1 cellular context compared by ENCODE assay signal in the genomic region with DNA sequence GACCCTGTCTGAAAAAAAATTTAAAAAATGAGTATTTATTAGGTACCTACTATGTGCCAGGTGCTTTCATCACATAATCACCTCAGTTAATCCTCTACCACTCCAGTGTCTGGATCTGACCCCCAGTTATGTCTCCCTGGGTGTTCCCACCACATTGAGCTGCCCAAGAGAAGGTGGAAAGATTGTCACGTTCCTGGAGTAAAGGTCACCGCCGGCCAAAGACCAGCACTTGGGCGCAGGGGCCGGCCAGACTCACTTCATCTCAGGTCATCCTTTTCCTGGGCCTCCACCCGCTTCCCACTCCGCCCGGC.
TF ChIP-seq lines count a peak whose summit lies in the region.

No MANE protein-coding gene starts in this region.

TF ChIP-seq in HepG2, 621 proteins besides CTCF, POLR2A, EP300 and RAD21 (continues in another document):
- TF ChIP-seq ZNF20 (CRISPR knock-in tag; IDR thresholded peaks at IDR 0.05) (0 out of 2 replicates have a peak, but pooled peaks have one; percentile 23), JUNB (CRISPR knock-in tag; IDR thresholded peaks at IDR 0.05; ENCODE audit: borderline replicate concordance) (no peak), MTF1 (CRISPR knock-in tag; IDR thresholded peaks at IDR 0.05) (0 out of 2 replicates have a peak, but pooled peaks have one; percentile 8), STAT5B (CRISPR knock-in tag; IDR thresholded peaks at IDR 0.05) (no peak), PITX1 (CRISPR knock-in tag; IDR thresholded peaks at IDR 0.05) (no peak), TSC22D2 (CRISPR knock-in tag; IDR thresholded peaks at IDR 0.05; ENCODE audit: borderline replicate concordance) (no peak), SALL2 (CRISPR knock-in tag; IDR thresholded peaks at IDR 0.05) (no peak), ZNF329 (CRISPR knock-in tag; IDR thresholded peaks at IDR 0.05; ENCODE audit: low read depth) (no peak; the same call in 1 of the 2 replicates), NR2F1 (CRISPR knock-in tag; IDR thresholded peaks at IDR 0.05) (0 out of 4 replicates have a peak, but pooled peaks of 1 of the 2 experiments have one; percentile 14), TBP (CRISPR knock-in tag; IDR thresholded peaks at IDR 0.05) (no peak), HNRNPL (IDR thresholded peaks at IDR 0.05; ENCODE audit: low read depth, low read length) (no peak), PPARG (CRISPR knock-in tag; conservative IDR thresholded peaks at IDR 0.05) (peak; percentile 71), ETV5 (CRISPR knock-in tag; IDR thresholded peaks at IDR 0.05; ENCODE audit: borderline replicate concordance) (no peak), NR2F6 (IDR thresholded peaks at IDR 0.05) (no peak), NR2F6 (CRISPR knock-in tag; IDR thresholded peaks at IDR 0.05) (0 out of 2 replicates have a peak, but pooled peaks have one; percentile 10), ZNF10 (CRISPR knock-in tag; IDR thresholded peaks at IDR 0.05; ENCODE audit: borderline replicate concordance, low read depth) (no peak), ZNF263 (CRISPR knock-in tag; IDR thresholded peaks at IDR 0.05) (no peak), ZNF720 (CRISPR knock-in tag; IDR thresholded peaks at IDR 0.05) (no peak), ZNF672 (CRISPR knock-in tag; IDR thresholded peaks at IDR 0.05) (no peak), SRSF4 (IDR thresholded peaks at IDR 0.05; ENCODE audit: low read depth, low read length, poor library complexity, severe bottlenecking) (no peak), PAWR (CRISPR knock-in tag; IDR thresholded peaks at IDR 0.05; ENCODE audit: borderline replicate concordance) (no peak), ESRRA (CRISPR knock-in tag; IDR thresholded peaks at IDR 0.05; ENCODE audit: low read depth) (no peak), ZNF678 (CRISPR knock-in tag; IDR thresholded peaks at IDR 0.05) (no peak), HOXA7 (CRISPR knock-in tag; IDR thresholded peaks at IDR 0.05) (no peak), CEBPB (IDR thresholded peaks at IDR 0.05; ENCODE audit: borderline replicate concordance, low read depth, low read length) (no peak), HOXA5 (CRISPR knock-in tag; IDR thresholded peaks at IDR 0.05) (peak; percentile 9; the same call in 1 of the 2 replicates), ZNF589 (CRISPR knock-in tag; conservative IDR thresholded peaks at IDR 0.05) (0 out of 2 replicates have a peak, but pooled peaks have one; percentile 13), PAF1 (CRISPR knock-in tag; IDR thresholded peaks at IDR 0.05) (no peak), HNF4G (IDR thresholded peaks at IDR 0.05; ENCODE audit: borderline replicate concordance, low read depth, low read length) (peak; percentile 36; the same call in 1 of the 2 replicates), HNF4G (CRISPR knock-in tag; IDR thresholded peaks at IDR 0.05; ENCODE audit: borderline replicate concordance, low read depth) (no peak), ARNTL (CRISPR knock-in tag; IDR thresholded peaks at IDR 0.05) (no peak), ZNF709 (CRISPR knock-in tag; IDR thresholded peaks at IDR 0.05) (no peak), ZNF24 (IDR thresholded peaks at IDR 0.05) (no peak)
- TF ChIP-seq, protein P1, sequence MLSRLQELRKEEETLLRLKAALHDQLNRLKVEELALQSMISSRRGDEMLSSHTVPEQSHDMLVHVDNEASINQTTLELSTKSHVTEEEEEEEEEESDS (CRISPR knock-in tag; IDR thresholded peaks at IDR 0.05; ENCODE audit: borderline replicate concordance) = no peak
- TF ChIP-seq, protein P2, sequence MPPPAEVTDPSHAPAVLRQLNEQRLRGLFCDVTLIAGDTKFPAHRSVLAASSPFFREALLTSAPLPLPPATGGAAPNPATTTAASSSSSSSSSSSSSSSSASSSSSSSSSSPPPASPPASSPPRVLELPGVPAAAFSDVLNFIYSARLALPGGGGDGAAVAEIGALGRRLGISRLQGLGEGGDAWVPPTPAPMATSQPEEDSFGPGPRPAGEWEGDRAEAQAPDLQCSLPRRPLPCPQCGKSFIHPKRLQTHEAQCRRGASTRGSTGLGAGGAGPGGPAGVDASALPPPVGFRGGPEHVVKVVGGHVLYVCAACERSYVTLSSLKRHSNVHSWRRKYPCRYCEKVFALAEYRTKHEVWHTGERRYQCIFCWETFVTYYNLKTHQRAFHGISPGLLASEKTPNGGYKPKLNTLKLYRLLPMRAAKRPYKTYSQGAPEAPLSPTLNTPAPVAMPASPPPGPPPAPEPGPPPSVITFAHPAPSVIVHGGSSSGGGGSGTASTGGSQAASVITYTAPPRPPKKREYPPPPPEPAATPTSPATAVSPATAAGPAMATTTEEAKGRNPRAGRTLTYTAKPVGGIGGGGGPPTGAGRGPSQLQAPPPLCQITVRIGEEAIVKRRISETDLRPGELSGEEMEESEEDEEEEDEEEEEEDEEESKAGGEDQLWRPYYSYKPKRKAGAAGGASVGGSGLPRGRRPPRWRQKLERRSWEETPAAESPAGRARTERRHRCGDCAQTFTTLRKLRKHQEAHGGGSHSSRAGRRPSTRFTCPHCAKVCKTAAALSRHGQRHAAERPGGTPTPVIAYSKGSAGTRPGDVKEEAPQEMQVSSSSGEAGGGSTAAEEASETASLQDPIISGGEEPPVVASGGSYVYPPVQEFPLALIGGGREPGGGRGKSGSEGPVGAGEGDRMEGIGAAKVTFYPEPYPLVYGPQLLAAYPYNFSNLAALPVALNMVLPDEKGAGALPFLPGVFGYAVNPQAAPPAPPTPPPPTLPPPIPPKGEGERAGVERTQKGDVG (CRISPR knock-in tag; IDR thresholded peaks at IDR 0.05; ENCODE audit: borderline replicate concordance) = no peak
- TF ChIP-seq, protein P3, sequence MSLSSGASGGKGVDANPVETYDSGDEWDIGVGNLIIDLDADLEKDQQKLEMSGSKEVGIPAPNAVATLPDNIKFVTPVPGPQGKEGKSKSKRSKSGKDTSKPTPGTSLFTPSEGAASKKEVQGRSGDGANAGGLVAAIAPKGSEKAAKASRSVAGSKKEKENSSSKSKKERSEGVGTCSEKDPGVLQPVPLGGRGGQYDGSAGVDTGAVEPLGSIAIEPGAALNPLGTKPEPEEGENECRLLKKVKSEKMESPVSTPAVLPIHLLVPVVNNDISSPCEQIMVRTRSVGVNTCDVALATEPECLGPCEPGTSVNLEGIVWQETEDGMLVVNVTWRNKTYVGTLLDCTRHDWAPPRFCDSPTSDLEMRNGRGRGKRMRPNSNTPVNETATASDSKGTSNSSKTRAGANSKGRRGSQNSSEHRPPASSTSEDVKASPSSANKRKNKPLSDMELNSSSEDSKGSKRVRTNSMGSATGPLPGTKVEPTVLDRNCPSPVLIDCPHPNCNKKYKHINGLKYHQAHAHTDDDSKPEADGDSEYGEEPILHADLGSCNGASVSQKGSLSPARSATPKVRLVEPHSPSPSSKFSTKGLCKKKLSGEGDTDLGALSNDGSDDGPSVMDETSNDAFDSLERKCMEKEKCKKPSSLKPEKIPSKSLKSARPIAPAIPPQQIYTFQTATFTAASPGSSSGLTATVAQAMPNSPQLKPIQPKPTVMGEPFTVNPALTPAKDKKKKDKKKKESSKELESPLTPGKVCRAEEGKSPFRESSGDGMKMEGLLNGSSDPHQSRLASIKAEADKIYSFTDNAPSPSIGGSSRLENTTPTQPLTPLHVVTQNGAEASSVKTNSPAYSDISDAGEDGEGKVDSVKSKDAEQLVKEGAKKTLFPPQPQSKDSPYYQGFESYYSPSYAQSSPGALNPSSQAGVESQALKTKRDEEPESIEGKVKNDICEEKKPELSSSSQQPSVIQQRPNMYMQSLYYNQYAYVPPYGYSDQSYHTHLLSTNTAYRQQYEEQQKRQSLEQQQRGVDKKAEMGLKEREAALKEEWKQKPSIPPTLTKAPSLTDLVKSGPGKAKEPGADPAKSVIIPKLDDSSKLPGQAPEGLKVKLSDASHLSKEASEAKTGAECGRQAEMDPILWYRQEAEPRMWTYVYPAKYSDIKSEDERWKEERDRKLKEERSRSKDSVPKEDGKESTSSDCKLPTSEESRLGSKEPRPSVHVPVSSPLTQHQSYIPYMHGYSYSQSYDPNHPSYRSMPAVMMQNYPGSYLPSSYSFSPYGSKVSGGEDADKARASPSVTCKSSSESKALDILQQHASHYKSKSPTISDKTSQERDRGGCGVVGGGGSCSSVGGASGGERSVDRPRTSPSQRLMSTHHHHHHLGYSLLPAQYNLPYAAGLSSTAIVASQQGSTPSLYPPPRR (CRISPR knock-in tag; IDR thresholded peaks at IDR 0.05; ENCODE audit: borderline replicate concordance) = no peak
- TF ChIP-seq, protein P4, sequence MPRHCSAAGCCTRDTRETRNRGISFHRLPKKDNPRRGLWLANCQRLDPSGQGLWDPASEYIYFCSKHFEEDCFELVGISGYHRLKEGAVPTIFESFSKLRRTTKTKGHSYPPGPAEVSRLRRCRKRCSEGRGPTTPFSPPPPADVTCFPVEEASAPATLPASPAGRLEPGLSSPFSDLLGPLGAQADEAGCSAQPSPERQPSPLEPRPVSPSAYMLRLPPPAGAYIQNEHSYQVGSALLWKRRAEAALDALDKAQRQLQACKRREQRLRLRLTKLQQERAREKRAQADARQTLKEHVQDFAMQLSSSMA (CRISPR knock-in tag; IDR thresholded peaks at IDR 0.05) = no peak
- TF ChIP-seq, protein P5, sequence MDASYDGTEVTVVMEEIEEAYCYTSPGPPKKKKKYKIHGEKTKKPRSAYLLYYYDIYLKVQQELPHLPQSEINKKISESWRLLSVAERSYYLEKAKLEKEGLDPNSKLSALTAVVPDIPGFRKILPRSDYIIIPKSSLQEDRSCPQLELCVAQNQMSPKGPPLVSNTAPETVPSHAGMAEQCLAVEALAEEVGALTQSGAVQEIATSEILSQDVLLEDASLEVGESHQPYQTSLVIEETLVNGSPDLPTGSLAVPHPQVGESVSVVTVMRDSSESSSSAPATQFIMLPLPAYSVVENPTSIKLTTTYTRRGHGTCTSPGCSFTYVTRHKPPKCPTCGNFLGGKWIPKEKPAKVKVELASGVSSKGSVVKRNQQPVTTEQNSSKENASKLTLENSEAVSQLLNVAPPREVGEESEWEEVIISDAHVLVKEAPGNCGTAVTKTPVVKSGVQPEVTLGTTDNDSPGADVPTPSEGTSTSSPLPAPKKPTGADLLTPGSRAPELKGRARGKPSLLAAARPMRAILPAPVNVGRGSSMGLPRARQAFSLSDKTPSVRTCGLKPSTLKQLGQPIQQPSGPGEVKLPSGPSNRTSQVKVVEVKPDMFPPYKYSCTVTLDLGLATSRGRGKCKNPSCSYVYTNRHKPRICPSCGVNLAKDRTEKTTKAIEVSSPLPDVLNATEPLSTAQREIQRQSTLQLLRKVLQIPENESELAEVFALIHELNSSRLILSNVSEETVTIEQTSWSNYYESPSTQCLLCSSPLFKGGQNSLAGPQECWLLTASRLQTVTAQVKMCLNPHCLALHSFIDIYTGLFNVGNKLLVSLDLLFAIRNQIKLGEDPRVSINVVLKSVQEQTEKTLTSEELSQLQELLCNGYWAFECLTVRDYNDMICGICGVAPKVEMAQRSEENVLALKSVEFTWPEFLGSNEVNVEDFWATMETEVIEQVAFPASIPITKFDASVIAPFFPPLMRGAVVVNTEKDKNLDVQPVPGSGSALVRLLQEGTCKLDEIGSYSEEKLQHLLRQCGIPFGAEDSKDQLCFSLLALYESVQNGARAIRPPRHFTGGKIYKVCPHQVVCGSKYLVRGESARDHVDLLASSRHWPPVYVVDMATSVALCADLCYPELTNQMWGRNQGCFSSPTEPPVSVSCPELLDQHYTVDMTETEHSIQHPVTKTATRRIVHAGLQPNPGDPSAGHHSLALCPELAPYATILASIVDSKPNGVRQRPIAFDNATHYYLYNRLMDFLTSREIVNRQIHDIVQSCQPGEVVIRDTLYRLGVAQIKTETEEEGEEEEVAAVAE (CRISPR knock-in tag; IDR thresholded peaks at IDR 0.05; ENCODE audit: borderline replicate concordance) = no peak
- TF ChIP-seq, protein P6, sequence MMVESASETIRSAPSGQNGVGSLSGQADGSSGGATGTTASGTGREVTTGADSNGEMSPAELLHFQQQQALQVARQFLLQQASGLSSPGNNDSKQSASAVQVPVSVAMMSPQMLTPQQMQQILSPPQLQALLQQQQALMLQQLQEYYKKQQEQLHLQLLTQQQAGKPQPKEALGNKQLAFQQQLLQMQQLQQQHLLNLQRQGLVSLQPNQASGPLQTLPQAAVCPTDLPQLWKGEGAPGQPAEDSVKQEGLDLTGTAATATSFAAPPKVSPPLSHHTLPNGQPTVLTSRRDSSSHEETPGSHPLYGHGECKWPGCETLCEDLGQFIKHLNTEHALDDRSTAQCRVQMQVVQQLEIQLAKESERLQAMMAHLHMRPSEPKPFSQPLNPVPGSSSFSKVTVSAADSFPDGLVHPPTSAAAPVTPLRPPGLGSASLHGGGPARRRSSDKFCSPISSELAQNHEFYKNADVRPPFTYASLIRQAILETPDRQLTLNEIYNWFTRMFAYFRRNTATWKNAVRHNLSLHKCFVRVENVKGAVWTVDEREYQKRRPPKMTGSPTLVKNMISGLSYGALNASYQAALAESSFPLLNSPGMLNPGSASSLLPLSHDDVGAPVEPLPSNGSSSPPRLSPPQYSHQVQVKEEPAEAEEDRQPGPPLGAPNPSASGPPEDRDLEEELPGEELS (CRISPR knock-in tag; IDR thresholded peaks at IDR 0.05) = 0 out of 2 replicates have a peak, but pooled peaks have one; percentile 17
- TF ChIP-seq, protein P7, sequence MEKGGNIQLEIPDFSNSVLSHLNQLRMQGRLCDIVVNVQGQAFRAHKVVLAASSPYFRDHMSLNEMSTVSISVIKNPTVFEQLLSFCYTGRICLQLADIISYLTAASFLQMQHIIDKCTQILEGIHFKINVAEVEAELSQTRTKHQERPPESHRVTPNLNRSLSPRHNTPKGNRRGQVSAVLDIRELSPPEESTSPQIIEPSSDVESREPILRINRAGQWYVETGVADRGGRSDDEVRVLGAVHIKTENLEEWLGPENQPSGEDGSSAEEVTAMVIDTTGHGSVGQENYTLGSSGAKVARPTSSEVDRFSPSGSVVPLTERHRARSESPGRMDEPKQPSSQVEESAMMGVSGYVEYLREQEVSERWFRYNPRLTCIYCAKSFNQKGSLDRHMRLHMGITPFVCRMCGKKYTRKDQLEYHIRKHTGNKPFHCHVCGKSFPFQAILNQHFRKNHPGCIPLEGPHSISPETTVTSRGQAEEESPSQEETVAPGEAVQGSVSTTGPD (CRISPR knock-in tag; IDR thresholded peaks at IDR 0.05) = no peak
- TF ChIP-seq, protein P8, sequence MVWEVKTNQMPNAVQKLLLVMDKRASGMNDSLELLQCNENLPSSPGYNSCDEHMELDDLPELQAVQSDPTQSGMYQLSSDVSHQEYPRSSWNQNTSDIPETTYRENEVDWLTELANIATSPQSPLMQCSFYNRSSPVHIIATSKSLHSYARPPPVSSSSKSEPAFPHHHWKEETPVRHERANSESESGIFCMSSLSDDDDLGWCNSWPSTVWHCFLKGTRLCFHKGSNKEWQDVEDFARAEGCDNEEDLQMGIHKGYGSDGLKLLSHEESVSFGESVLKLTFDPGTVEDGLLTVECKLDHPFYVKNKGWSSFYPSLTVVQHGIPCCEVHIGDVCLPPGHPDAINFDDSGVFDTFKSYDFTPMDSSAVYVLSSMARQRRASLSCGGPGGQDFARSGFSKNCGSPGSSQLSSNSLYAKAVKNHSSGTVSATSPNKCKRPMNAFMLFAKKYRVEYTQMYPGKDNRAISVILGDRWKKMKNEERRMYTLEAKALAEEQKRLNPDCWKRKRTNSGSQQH (CRISPR knock-in tag; IDR thresholded peaks at IDR 0.05; ENCODE audit: low read depth) = no peak
- TF ChIP-seq, protein P9, sequence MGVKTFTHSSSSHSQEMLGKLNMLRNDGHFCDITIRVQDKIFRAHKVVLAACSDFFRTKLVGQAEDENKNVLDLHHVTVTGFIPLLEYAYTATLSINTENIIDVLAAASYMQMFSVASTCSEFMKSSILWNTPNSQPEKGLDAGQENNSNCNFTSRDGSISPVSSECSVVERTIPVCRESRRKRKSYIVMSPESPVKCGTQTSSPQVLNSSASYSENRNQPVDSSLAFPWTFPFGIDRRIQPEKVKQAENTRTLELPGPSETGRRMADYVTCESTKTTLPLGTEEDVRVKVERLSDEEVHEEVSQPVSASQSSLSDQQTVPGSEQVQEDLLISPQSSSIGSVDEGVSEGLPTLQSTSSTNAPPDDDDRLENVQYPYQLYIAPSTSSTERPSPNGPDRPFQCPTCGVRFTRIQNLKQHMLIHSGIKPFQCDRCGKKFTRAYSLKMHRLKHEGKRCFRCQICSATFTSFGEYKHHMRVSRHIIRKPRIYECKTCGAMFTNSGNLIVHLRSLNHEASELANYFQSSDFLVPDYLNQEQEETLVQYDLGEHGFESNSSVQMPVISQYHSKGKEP (CRISPR knock-in tag; IDR thresholded peaks at IDR 0.05) = no peak
